19 cellular contexts compared by ENCODE assay signal in genomic region chr2:186309901-186310300, GRCh38.
DNase-seq lines count a peak whose midpoint lies in the region; ATAC-seq and TF ChIP-seq lines count a peak whose summit lies in the region.
"Had no signal": no experiment of that assay in that cellular context is flagged by ENCODE, and none has a peak within 500 bp of the region (broad histone marks: within the 10 kb centered on the region; RNA-seq: fewer than 3 reads in every experiment).

No MANE protein-coding gene starts in this region.

- peak; percentile 54 for ATAC-seq in IMR-90 (ENCODE audit: low read depth)
- ATAC-seq: HCT116 had no signal

- no peaks in the 10 kb centered on the region for H3K4me1 ChIP-seq in IMR-90 (ENCODE audit: control insufficient read depth, insufficient read depth, low read length)
- H3K4me1 ChIP-seq: colonic mucosa, pancreas had no signal

- dilution Hi-C loops in IMR-90 (cut with HindIII; ENCODE audit: low sequenced_read_pairs, unreplicated experiment) = no loop called here

- H3K4ac ChIP-seq in IMR-90 (ENCODE audit: low read depth, low read length) = no peak overlapping the region

- POLR2A ChIA-PET in IMR-90 (lab: Charles Lee; ENCODE audit: unreplicated experiment) = no interaction called here

- no peaks in the 10 kb centered on the region for H3K9me1 ChIP-seq in IMR-90 (ENCODE audit: insufficient read depth, low read length)

- 29% methylated on average over 1 of the region's 2 CpGs; no CpG with 5 or more reads in 1 of the 2 experiments for WGBS in IMR-90 (ENCODE audit: extremely low coverage in 2 of 2, insufficient read length in 1 of 2), 2 experiments

- no peaks in the 10 kb centered on the region for H4K20me1 ChIP-seq in IMR-90 (ENCODE audit: insufficient read depth, low read length)

- H3K9me3 ChIP-seq in IMR-90 (ENCODE audit: control insufficient read depth, insufficient read depth, low read length) = no peaks in the 10 kb centered on the region
- H3K9me3 ChIP-seq: colonic mucosa, pancreas had no signal

- in situ Hi-C loops in IMR-90 (cut with MboI; ENCODE audit: low sequenced_read_pairs) = no loop called here

- H3K36me3 ChIP-seq in IMR-90 (ENCODE audit: control insufficient read depth, insufficient read depth, low read length) = no peaks in the 10 kb centered on the region
- H3K36me3 ChIP-seq: colonic mucosa, MG63, pancreas had no signal

- no peak overlapping the region for H2AFZ ChIP-seq in IMR-90 (replicated peaks; ENCODE audit: low read length, poor library complexity)

- no peak for TF ChIP-seq RAD21 in IMR-90 (IDR thresholded peaks at IDR 0.05; ENCODE audit: low read length)

- no peak overlapping the region for H2BK20ac ChIP-seq in IMR-90 (ENCODE audit: low read depth, low read length)

- TF ChIP-seq CTCF in IMR-90 (conservative IDR thresholded peaks at IDR 0.05; ENCODE audit: low read depth, low read length) = no peak

- H2BK120ac ChIP-seq in IMR-90 (ENCODE audit: low read depth, low read length) = no peak overlapping the region

- H2BK15ac ChIP-seq in IMR-90 (ENCODE audit: low read depth, low read length) = no peak overlapping the region

- intact Hi-C loops in IMR-90 (cut with micrococcal nuclease) = no loop called here

- no peak overlapping the region for H3K14ac ChIP-seq in IMR-90 (replicated peaks; ENCODE audit: low read depth, low read length)

- no peak overlapping the region for H3K4me2 ChIP-seq in IMR-90 (ENCODE audit: low read depth, low read length)

- H3K56ac ChIP-seq in IMR-90 (ENCODE audit: extremely low read depth, insufficient read depth, low read length) = no peak overlapping the region; the same call in 1 of the 2 replicates

- no peak overlapping the region for H3K9ac ChIP-seq in IMR-90 (ENCODE audit: low read depth, low read length)

- H3K4me3 ChIP-seq in IMR-90 (ENCODE audit: insufficient read depth, low read depth, low read length) = no peak overlapping the region
- H3K4me3 ChIP-seq: colonic mucosa, MG63, pancreas had no signal

- BruUV-seq in IMR-90 (replicated peaks; lab: Mats Ljungman, UMichigan) = no TSS peak

- no peak overlapping the region for H4K91ac ChIP-seq in IMR-90 (ENCODE audit: insufficient read depth, low read depth, low read length)

- no peak overlapping the region for H4K8ac ChIP-seq in IMR-90 (ENCODE audit: low read depth in 2 of 2, low read length in 2 of 2)

- H3K27me3 ChIP-seq in IMR-90 (ENCODE audit: control insufficient read depth, insufficient read depth, low read length) = no peaks in the 10 kb centered on the region
- H3K27me3 ChIP-seq: colonic mucosa, MG63, pancreas had no signal

- DNase-seq in IMR-90 (peak; percentile 51), amniotic epithelial cell (ENCODE audit: low read depth) (peak; percentile 80), fibroblast of the conjunctiva (ENCODE audit: low read depth) (peak; percentile 13), renal cortical epithelial cell (ENCODE audit: low read depth) (peak; percentile 36), A172 (ENCODE audit: low spot score) (no peak), occipital lobe (lab: John Stamatoyannopoulos, UW) (no peak)
- no peak for DNase-seq in stimulated activated CD4-positive, alpha-beta T cell treated with anti-CD3 and anti-CD28 coated beads, Interleukin-4, amount 100 ng/mL, for 1 hour
- DNase-seq: activated CD4-positive, alpha-beta memory T cell treated with anti-CD3 and anti-CD28 coated beads, Interleukin-2, amount 10 ng/mL, durations not matched to agents 7 days and 5 days; activated T-cell treated with anti-CD3 and anti-CD28 coated beads, Interleukin-2, amount 50 U/mL, for 48 hours; colonic mucosa; DMS53; MG63; NCI-H2029; NCI-H524 treated with DMSO at 0.1 percent for 48 hours; OCI-M1; stimulated activated naive CD4-positive, alpha-beta T cell had no signal

- no peak overlapping the region for H4K5ac ChIP-seq in IMR-90 (ENCODE audit: low read depth, low read length)

- H2AK9ac ChIP-seq in IMR-90 (replicated peaks; ENCODE audit: low read depth, low read length, poor library complexity) = no peak overlapping the region

- no peak overlapping the region for H3K18ac ChIP-seq in IMR-90 (ENCODE audit: low read depth, low read length)

- no peak overlapping the region for H3K27ac ChIP-seq in IMR-90 (ENCODE audit: insufficient read depth, low read length)
- H3K27ac ChIP-seq: C4-2B, colonic mucosa, pancreas had no signal

- no peak for TF ChIP-seq POLR2A in IMR-90 (IDR thresholded peaks at IDR 0.05; ENCODE audit: low read depth, low read length)

- H3K23ac ChIP-seq in IMR-90 (ENCODE audit: low read depth, low read length) = no peak overlapping the region

- no peak overlapping the region for H2BK5ac ChIP-seq in IMR-90 (ENCODE audit: low read depth, low read length, poor library complexity, severe bottlenecking)

- no peak overlapping the region for H2AK5ac ChIP-seq in IMR-90 (ENCODE audit: low read depth, low read length)

- CTCF ChIA-PET in IMR-90 (lab: Yijun Ruan, JAX) = no interaction called here

- H3K79me1 ChIP-seq in IMR-90 (ENCODE audit: low read depth in 1 of 2, low read length in 2 of 2) = no peaks in the 10 kb centered on the region

TF ChIP-seq in IMR-90, 13 proteins besides CTCF, POLR2A, EP300 and RAD21:
- TF ChIP-seq CHD1 (IDR thresholded peaks at IDR 0.05; ENCODE audit: low read depth, low read length) (no peak), CEBPB (IDR thresholded peaks at IDR 0.05; ENCODE audit: low read depth, low read length) (no peak), RFX5 (IDR thresholded peaks at IDR 0.05; ENCODE audit: low read depth, low read length) (no peak), NFE2L2 (IDR thresholded peaks at IDR 0.05; ENCODE audit: low read depth, low read length) (no peak), BHLHE40 (IDR thresholded peaks at IDR 0.05; ENCODE audit: low read depth, low read length) (no peak), MAZ (IDR thresholded peaks at IDR 0.05; ENCODE audit: borderline replicate concordance, low read depth, low read length) (no peak), ELK1 (IDR thresholded peaks at IDR 0.05; ENCODE audit: borderline replicate concordance, low read depth, low read length) (no peak), USF2 (IDR thresholded peaks at IDR 0.05; ENCODE audit: low read depth, low read length) (no peak), FOS (IDR thresholded peaks at IDR 0.05; ENCODE audit: low read depth, low read length) (no peak), MAFK (IDR thresholded peaks at IDR 0.05; ENCODE audit: low read depth, low read length) (no peak), RCOR1 (IDR thresholded peaks at IDR 0.05; ENCODE audit: insufficient replicate concordance, low read length) (no peak), MXI1 (IDR thresholded peaks at IDR 0.05; ENCODE audit: borderline replicate concordance, low read depth, low read length) (no peak), SMC3 (IDR thresholded peaks at IDR 0.05; ENCODE audit: low read depth, low read length) (no peak)

Comparison
In these comparisons a context has a peak if more than half of its experiments do, and no peak if none do; other contexts are left out.
1. DNase-seq: peak in IMR-90 (single experiment), amniotic epithelial cell (single experiment), fibroblast of the conjunctiva (single experiment) and renal cortical epithelial cell (single experiment); none in A172 (single experiment), stimulated activated CD4-positive, alpha-beta T cell treated with anti-CD3 and anti-CD28 coated beads, Interleukin-4, amount 100 ng/mL, for 1 hour (single experiment) and occipital lobe (single experiment).